Comparison of ENCODE assay signal across 1 cellular context in the genomic region with DNA sequence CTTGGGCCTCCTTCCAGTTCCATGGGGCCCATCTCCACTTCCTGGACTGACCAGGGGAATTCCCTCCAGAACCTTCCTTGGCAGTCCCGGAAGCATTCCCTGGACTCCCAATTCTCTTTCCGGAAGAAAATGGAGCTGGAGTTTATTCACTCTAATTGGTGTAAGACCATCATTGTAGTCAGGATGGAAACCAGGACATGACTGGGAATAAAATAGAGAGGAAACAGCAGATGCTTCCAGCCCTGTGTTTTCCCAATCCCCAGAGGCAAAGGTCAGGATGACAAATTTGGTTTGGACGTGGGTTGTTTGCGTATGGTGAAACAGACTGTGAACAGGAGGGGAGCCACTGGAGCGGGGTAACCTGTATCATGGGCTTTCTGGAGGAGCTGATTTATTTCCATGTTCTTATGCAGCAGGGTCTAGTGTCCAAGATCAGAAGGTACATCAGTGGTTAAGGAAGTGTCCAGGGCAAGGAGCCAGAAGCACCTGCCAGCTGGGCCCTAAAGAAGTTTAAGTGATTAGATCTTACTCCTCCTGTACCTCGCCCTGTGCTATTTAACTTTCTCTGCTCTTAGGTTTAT.
A peak's percentile ranks its signal among the peaks of the same experiment; 100 is the strongest.
TF ChIP-seq lines count a peak whose summit lies in the region.

No MANE protein-coding gene starts in this region.

TF ChIP-seq in HepG2, 621 proteins besides CTCF, POLR2A, EP300 and RAD21 (continued from another document and continues in another):
- TF ChIP-seq, protein P1, sequence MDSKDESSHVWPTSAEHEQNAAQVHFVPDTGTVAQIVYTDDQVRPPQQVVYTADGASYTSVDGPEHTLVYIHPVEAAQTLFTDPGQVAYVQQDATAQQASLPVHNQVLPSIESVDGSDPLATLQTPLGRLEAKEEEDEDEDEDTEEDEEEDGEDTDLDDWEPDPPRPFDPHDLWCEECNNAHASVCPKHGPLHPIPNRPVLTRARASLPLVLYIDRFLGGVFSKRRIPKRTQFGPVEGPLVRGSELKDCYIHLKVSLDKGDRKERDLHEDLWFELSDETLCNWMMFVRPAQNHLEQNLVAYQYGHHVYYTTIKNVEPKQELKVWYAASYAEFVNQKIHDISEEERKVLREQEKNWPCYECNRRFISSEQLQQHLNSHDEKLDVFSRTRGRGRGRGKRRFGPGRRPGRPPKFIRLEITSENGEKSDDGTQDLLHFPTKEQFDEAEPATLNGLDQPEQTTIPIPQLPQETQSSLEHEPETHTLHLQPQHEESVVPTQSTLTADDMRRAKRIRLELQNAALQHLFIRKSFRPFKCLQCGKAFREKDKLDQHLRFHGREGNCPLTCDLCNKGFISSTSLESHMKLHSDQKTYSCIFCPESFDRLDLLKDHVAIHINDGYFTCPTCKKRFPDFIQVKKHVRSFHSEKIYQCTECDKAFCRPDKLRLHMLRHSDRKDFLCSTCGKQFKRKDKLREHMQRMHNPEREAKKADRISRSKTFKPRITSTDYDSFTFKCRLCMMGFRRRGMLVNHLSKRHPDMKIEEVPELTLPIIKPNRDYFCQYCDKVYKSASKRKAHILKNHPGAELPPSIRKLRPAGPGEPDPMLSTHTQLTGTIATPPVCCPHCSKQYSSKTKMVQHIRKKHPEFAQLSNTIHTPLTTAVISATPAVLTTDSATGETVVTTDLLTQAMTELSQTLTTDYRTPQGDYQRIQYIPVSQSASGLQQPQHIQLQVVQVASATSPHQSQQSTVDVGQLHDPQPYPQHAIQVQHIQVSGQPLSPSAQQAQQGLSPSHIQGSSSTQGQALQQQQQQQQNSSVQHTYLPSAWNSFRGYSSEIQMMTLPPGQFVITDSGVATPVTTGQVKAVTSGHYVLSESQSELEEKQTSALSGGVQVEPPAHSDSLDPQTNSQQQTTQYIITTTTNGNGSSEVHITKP (CRISPR knock-in tag; IDR thresholded peaks at IDR 0.05; ENCODE audit: low read depth), result no peak; the same call in 1 of the 2 replicates
- TF ChIP-seq KLF9 (CRISPR knock-in tag; IDR thresholded peaks at IDR 0.05; ENCODE audit: low read depth) (no peak), RARG (CRISPR knock-in tag; IDR thresholded peaks at IDR 0.05; ENCODE audit: low read depth) (no peak), MTF2 (CRISPR knock-in tag; IDR thresholded peaks at IDR 0.05; ENCODE audit: borderline replicate concordance) (no peak), ZNF878 (CRISPR knock-in tag; IDR thresholded peaks at IDR 0.05) (no peak), ZNF569 (CRISPR knock-in tag; IDR thresholded peaks at IDR 0.05; ENCODE audit: borderline replicate concordance) (no peak; the same call in 1 of the 2 replicates), TSC22D2 (CRISPR knock-in tag; IDR thresholded peaks at IDR 0.05; ENCODE audit: borderline replicate concordance) (no peak), GATAD1 (CRISPR knock-in tag; IDR thresholded peaks at IDR 0.05) (peak; percentile 77), ZNF773 (CRISPR knock-in tag; IDR thresholded peaks at IDR 0.05; ENCODE audit: borderline replicate concordance) (no peak), ZSCAN20 (CRISPR knock-in tag; IDR thresholded peaks at IDR 0.05; ENCODE audit: borderline replicate concordance) (no peak), TAF1 (CRISPR knock-in tag; IDR thresholded peaks at IDR 0.05) (peak; percentile 50; the same call in 1 of the 2 replicates), ZNF33B (CRISPR knock-in tag; IDR thresholded peaks at IDR 0.05) (no peak), ZNF138 (CRISPR knock-in tag; IDR thresholded peaks at IDR 0.05; ENCODE audit: low read depth) (no peak), ZNF12 (CRISPR knock-in tag; IDR thresholded peaks at IDR 0.05) (no peak), IRX3 (CRISPR knock-in tag; IDR thresholded peaks at IDR 0.05; ENCODE audit: borderline replicate concordance, low read depth) (no peak), ATAD3A (CRISPR knock-in tag; IDR thresholded peaks at IDR 0.05) (no peak), ZNF747 (CRISPR knock-in tag; IDR thresholded peaks at IDR 0.05; ENCODE audit: borderline replicate concordance) (no peak), ZSCAN22 (CRISPR knock-in tag; IDR thresholded peaks at IDR 0.05) (no peak), SIN3B (IDR thresholded peaks at IDR 0.05; ENCODE audit: low read length) (no peak), TRIM24 (CRISPR knock-in tag; IDR thresholded peaks at IDR 0.05) (no peak), PHF21A (CRISPR knock-in tag; IDR thresholded peaks at IDR 0.05) (peak; percentile 89), SMAD9 (CRISPR knock-in tag; IDR thresholded peaks at IDR 0.05) (no peak; the same call in 1 of the 2 replicates), NKX3-1 (CRISPR knock-in tag; IDR thresholded peaks at IDR 0.05) (no peak), NFE2L1 (CRISPR knock-in tag; IDR thresholded peaks at IDR 0.05; ENCODE audit: borderline replicate concordance) (no peak), REPIN1 (CRISPR knock-in tag; IDR thresholded peaks at IDR 0.05; ENCODE audit: borderline replicate concordance, low read depth) (peak; percentile 72; the same call in 1 of the 2 replicates), ZNF567 (CRISPR knock-in tag; IDR thresholded peaks at IDR 0.05; ENCODE audit: borderline replicate concordance) (no peak), ZNF713 (CRISPR knock-in tag; IDR thresholded peaks at IDR 0.05) (no peak), ZNF274 (CRISPR knock-in tag; IDR thresholded peaks at IDR 0.05) (0 out of 2 replicates have a peak, but pooled peaks have one; percentile 58), BRCA1 (CRISPR knock-in tag; IDR thresholded peaks at IDR 0.05) (no peak), KDM1A (CRISPR knock-in tag; IDR thresholded peaks at IDR 0.05) (0 out of 2 replicates have a peak, but pooled peaks have one; percentile 54)
- TF ChIP-seq, protein P2, sequence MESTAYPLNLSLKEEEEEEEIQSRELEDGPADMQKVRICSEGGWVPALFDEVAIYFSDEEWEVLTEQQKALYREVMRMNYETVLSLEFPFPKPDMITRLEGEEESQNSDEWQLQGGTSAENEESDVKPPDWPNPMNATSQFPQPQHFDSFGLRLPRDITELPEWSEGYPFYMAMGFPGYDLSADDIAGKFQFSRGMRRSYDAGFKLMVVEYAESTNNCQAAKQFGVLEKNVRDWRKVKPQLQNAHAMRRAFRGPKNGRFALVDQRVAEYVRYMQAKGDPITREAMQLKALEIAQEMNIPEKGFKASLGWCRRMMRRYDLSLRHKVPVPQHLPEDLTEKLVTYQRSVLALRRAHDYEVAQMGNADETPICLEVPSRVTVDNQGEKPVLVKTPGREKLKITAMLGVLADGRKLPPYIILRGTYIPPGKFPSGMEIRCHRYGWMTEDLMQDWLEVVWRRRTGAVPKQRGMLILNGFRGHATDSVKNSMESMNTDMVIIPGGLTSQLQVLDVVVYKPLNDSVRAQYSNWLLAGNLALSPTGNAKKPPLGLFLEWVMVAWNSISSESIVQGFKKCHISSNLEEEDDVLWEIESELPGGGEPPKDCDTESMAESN (CRISPR knock-in tag; conservative IDR thresholded peaks at IDR 0.05), result peak; percentile 92
- TF ChIP-seq, protein P3, sequence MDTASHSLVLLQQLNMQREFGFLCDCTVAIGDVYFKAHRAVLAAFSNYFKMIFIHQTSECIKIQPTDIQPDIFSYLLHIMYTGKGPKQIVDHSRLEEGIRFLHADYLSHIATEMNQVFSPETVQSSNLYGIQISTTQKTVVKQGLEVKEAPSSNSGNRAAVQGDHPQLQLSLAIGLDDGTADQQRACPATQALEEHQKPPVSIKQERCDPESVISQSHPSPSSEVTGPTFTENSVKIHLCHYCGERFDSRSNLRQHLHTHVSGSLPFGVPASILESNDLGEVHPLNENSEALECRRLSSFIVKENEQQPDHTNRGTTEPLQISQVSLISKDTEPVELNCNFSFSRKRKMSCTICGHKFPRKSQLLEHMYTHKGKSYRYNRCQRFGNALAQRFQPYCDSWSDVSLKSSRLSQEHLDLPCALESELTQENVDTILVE (CRISPR knock-in tag; IDR thresholded peaks at IDR 0.05), result no peak
- TF ChIP-seq, protein P4, sequence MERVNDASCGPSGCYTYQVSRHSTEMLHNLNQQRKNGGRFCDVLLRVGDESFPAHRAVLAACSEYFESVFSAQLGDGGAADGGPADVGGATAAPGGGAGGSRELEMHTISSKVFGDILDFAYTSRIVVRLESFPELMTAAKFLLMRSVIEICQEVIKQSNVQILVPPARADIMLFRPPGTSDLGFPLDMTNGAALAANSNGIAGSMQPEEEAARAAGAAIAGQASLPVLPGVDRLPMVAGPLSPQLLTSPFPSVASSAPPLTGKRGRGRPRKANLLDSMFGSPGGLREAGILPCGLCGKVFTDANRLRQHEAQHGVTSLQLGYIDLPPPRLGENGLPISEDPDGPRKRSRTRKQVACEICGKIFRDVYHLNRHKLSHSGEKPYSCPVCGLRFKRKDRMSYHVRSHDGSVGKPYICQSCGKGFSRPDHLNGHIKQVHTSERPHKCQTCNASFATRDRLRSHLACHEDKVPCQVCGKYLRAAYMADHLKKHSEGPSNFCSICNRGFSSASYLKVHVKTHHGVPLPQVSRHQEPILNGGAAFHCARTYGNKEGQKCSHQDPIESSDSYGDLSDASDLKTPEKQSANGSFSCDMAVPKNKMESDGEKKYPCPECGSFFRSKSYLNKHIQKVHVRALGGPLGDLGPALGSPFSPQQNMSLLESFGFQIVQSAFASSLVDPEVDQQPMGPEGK (CRISPR knock-in tag; IDR thresholded peaks at IDR 0.05), result peak; percentile 31; the same call in 1 of the 2 replicates
- TF ChIP-seq, protein P5, sequence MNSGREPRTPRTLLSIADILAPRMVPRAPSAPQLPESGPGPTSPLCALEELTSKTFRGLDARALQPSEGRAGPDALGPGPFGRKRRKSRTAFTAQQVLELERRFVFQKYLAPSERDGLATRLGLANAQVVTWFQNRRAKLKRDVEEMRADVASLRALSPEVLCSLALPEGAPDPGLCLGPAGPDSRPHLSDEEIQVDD (CRISPR knock-in tag; IDR thresholded peaks at IDR 0.05; ENCODE audit: borderline replicate concordance), result no peak
- TF ChIP-seq, protein P6, sequence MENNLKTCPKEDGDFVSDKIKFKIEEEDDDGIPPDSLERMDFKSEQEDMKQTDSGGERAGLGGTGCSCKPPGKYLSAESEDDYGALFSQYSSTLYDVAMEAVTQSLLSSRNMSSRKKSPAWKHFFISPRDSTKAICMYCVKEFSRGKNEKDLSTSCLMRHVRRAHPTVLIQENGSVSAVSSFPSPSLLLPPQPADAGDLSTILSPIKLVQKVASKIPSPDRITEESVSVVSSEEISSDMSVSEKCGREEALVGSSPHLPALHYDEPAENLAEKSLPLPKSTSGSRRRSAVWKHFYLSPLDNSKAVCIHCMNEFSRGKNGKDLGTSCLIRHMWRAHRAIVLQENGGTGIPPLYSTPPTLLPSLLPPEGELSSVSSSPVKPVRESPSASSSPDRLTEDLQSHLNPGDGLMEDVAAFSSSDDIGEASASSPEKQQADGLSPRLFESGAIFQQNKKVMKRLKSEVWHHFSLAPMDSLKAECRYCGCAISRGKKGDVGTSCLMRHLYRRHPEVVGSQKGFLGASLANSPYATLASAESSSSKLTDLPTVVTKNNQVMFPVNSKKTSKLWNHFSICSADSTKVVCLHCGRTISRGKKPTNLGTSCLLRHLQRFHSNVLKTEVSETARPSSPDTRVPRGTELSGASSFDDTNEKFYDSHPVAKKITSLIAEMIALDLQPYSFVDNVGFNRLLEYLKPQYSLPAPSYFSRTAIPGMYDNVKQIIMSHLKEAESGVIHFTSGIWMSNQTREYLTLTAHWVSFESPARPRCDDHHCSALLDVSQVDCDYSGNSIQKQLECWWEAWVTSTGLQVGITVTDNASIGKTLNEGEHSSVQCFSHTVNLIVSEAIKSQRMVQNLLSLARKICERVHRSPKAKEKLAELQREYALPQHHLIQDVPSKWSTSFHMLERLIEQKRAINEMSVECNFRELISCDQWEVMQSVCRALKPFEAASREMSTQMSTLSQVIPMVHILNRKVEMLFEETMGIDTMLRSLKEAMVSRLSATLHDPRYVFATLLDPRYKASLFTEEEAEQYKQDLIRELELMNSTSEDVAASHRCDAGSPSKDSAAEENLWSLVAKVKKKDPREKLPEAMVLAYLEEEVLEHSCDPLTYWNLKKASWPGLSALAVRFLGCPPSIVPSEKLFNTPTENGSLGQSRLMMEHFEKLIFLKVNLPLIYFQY (CRISPR knock-in tag; IDR thresholded peaks at IDR 0.05; ENCODE audit: borderline replicate concordance), result peak; percentile 24; the same call in 1 of the 2 replicates
- TF ChIP-seq, protein P7, sequence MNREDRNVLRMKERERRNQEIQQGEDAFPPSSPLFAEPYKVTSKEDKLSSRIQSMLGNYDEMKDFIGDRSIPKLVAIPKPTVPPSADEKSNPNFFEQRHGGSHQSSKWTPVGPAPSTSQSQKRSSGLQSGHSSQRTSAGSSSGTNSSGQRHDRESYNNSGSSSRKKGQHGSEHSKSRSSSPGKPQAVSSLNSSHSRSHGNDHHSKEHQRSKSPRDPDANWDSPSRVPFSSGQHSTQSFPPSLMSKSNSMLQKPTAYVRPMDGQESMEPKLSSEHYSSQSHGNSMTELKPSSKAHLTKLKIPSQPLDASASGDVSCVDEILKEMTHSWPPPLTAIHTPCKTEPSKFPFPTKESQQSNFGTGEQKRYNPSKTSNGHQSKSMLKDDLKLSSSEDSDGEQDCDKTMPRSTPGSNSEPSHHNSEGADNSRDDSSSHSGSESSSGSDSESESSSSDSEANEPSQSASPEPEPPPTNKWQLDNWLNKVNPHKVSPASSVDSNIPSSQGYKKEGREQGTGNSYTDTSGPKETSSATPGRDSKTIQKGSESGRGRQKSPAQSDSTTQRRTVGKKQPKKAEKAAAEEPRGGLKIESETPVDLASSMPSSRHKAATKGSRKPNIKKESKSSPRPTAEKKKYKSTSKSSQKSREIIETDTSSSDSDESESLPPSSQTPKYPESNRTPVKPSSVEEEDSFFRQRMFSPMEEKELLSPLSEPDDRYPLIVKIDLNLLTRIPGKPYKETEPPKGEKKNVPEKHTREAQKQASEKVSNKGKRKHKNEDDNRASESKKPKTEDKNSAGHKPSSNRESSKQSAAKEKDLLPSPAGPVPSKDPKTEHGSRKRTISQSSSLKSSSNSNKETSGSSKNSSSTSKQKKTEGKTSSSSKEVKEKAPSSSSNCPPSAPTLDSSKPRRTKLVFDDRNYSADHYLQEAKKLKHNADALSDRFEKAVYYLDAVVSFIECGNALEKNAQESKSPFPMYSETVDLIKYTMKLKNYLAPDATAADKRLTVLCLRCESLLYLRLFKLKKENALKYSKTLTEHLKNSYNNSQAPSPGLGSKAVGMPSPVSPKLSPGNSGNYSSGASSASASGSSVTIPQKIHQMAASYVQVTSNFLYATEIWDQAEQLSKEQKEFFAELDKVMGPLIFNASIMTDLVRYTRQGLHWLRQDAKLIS (CRISPR knock-in tag; IDR thresholded peaks at IDR 0.05), result no peak
- TF ChIP-seq, protein P8, sequence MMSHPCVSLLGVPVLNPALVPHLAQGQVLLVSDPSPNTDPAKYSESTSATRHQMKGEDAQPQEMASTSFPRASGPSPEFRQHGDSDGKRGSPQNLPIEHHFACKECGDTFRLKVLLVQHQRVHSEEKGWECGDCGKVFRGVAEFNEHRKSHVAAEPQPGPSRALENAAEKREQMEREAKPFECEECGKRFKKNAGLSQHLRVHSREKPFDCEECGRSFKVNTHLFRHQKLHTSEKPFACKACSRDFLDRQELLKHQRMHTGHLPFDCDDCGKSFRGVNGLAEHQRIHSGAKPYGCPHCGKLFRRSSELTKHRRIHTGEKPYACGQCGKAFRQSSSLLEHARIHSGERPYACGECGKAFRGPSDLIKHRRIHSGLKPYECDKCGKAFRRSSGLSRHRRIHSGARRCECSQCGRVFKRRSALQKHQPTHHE (CRISPR knock-in tag; IDR thresholded peaks at IDR 0.05; ENCODE audit: borderline replicate concordance), result no peak
- TF ChIP-seq, protein P9, sequence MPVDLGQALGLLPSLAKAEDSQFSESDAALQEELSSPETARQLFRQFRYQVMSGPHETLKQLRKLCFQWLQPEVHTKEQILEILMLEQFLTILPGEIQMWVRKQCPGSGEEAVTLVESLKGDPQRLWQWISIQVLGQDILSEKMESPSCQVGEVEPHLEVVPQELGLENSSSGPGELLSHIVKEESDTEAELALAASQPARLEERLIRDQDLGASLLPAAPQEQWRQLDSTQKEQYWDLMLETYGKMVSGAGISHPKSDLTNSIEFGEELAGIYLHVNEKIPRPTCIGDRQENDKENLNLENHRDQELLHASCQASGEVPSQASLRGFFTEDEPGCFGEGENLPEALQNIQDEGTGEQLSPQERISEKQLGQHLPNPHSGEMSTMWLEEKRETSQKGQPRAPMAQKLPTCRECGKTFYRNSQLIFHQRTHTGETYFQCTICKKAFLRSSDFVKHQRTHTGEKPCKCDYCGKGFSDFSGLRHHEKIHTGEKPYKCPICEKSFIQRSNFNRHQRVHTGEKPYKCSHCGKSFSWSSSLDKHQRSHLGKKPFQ (CRISPR knock-in tag; IDR thresholded peaks at IDR 0.05; ENCODE audit: insufficient replicate concordance), result no peak
